10 cellular contexts compared by ENCODE assay signal in the genomic region with DNA sequence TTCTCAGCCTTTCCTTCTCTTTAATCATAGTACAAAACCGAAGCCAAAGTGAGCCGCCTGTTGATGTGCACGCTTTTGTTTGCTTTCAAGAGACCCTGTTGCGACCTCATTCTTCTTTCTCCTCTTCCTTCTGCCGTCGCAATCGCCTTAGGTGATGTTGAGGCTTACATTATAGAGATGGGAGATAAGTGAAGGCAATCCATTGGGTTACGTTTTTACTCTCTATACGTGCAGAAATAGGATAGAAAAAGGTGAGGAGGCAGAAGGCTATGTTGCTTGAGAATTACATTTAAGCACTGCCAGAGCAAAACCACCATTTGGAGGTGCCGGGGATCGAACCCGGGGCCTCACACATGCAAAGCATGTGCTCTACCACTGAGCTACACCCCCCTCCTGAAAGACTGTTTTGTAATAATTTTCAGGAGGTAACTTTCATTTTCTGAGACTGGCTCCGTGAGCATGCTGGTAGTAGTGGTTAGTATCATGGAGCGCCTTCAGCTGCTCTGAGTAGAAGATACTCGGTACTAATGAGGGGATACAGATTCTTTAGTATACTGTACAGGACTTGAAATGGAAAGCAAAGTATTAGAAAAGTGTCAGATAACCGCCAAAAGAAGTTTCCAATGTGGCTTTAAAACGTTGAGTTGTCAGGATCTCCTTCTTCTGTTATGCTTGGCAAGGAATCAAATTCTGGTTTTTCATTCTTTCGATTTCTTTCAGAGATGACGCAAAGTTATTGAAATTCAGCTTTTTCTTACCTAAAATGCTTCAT.
DNase-seq lines count a peak whose midpoint lies in the region; ATAC-seq and TF ChIP-seq lines count a peak whose summit lies in the region.
"Had no signal": no experiment of that assay in that cellular context is flagged by ENCODE, and none has a peak within 500 bp of the region (broad histone marks: within the 10 kb centered on the region; RNA-seq: fewer than 3 reads in every experiment).

No MANE protein-coding gene starts in this region.

- DNase-seq in HCT116 (ENCODE audit: low read depth, low spot score) (peak; percentile 86), NCI-H2227 treated with DMSO at 0.1 percent for 48 hours (lab: John Stamatoyannopoulos, UW) (peak; percentile 36), neural progenitor cell (ENCODE audit: low spot score) (peak; percentile 81), NCI-H526 treated with DMSO at 0.1 percent for 48 hours (lab: John Stamatoyannopoulos, UW) (no peak), activated T-cell treated with anti-CD3 and anti-CD28 coated beads for 4 hours (no peak), T-helper 1 cell (no peak)
- DNase-seq: tibial artery had no signal

- H3K36me3 Mint-ChIP-seq in brain (no peaks in the 10 kb centered on the region), neural progenitor cell (no peaks in the 10 kb centered on the region)

- H3K27ac Mint-ChIP-seq in brain = no peak overlapping the region
- no peak overlapping the region for H3K27ac Mint-ChIP-seq in neural progenitor cell

- H3K4me1 Mint-ChIP-seq in brain (peaks cover 11% of the 10 kb centered on the region), neural progenitor cell (peaks cover 4% of the 10 kb centered on the region)
- H3K4me1 Mint-ChIP-seq: central memory CD8-positive, alpha-beta T cell had no signal

- H2AFZ ChIP-seq in HCT116 (ENCODE audit: low read depth, low read length, poor library complexity, severe bottlenecking) = peak overlapping the region; percentile 99
- H2AFZ ChIP-seq in neural progenitor cell (replicated peaks) = peak overlapping the region; percentile 70
- H2AFZ ChIP-seq: parathyroid adenoma had no signal

- H3K9me3 Mint-ChIP-seq in brain (peaks cover 0 to 14% (median 0%) of the 10 kb centered on the region in 5 experiments), neural progenitor cell (peaks cover 5% of the 10 kb centered on the region)
- H3K9me3 Mint-ChIP-seq: central memory CD8-positive, alpha-beta T cell had no signal

- H3K4me3 Mint-ChIP-seq in brain (peak overlapping the region; percentile 63 to 80 (median 78)), neural progenitor cell (peak overlapping the region; percentile 85)
- H3K4me3 Mint-ChIP-seq: central memory CD8-positive, alpha-beta T cell had no signal

- H3K27ac ChIP-seq in HCT116 (ENCODE audit: low read depth, low read length) (peak overlapping the region; percentile 79), neural progenitor cell (no peak overlapping the region)
- H3K27ac ChIP-seq: parathyroid adenoma, tibial artery had no signal

- POLR2A ChIA-PET in HCT116 (lab: Charles Lee) = interaction anchor here (0.6 to 1.6 kb wide), 11 partner anchors 9 to 1037 kb away, joined by 3 to 7 read pairs (median 4); no protein-coding TSS in a partner anchor

- no peak for TF ChIP-seq RAD21 in HCT116 (IDR thresholded peaks at IDR 0.05; ENCODE audit: low read depth)

- H3K9ac ChIP-seq in HCT116 (ENCODE audit: low read length) (peak overlapping the region; percentile 66), neural progenitor cell (no peak overlapping the region)
- H3K9ac ChIP-seq: parathyroid adenoma had no signal

- ATAC-seq in HCT116 = peak; percentile 76

- no peaks in the 10 kb centered on the region for H3K36me3 ChIP-seq in HCT116 (ENCODE audit: control insufficient read depth in 1 of 2, insufficient read depth in 2 of 2, low read length in 2 of 2)
- no peaks in the 10 kb centered on the region for H3K36me3 ChIP-seq in neural progenitor cell
- H3K36me3 ChIP-seq: tibial artery had no signal

- intact Hi-C loops in HCT116 (cut with micrococcal nuclease) = loop anchor here (5.0 kb wide), 1 partner anchor 139 kb away; no protein-coding TSS in a partner anchor

- H3K9me2 ChIP-seq in HCT116 (ENCODE audit: insufficient read depth) = no peaks in the 10 kb centered on the region

- no peak for TF ChIP-seq CTCF in HCT116 (IDR thresholded peaks at IDR 0.05 in 2 of 3, conservative IDR thresholded peaks at IDR 0.05 in 1 of 3; ENCODE audit: borderline replicate concordance in 1 of 3, insufficient read depth in 1 of 3, low read depth in 2 of 3, low read length in 2 of 3)
- no peak for TF ChIP-seq CTCF in brain (conservative IDR thresholded peaks at IDR 0.05)
- no peak for TF ChIP-seq CTCF in neural progenitor cell (IDR thresholded peaks at IDR 0.05)

- H3K27me3 Mint-ChIP-seq in brain (peaks cover 96% of the 10 kb centered on the region), neural progenitor cell (ENCODE audit: insufficient read depth, low read depth) (peaks cover 64% of the 10 kb centered on the region)

- peak; percentile 15 for TF ChIP-seq POLR2A in HCT116 (IDR thresholded peaks at IDR 0.05; ENCODE audit: borderline replicate concordance, extremely low read depth, insufficient read depth, insufficient read length)

- RAD21 ChIA-PET in HCT116 (lab: Charles Lee; ENCODE audit: low non-redundant PET in 1 of 2, low total read pairs in 2 of 2, uncharacterized antibody in 2 of 2, unreplicated experiment in 2 of 2) = no interaction called here

- peaks cover 28% of the 10 kb centered on the region for H3F3A ChIP-seq in neural progenitor cell (ENCODE audit: low read depth)

- H3K4me2 ChIP-seq in HCT116 (ENCODE audit: low read length) (peak overlapping the region; percentile 85), neural progenitor cell (peak overlapping the region; percentile 77)

- CTCF ChIA-PET in HCT116 (lab: Charles Lee) = interaction anchor here (0.7 to 1.6 kb wide), 4 partner anchors 11 to 16 kb away, joined by 3 to 6 read pairs (median 4); no protein-coding TSS in a partner anchor

- no peaks in the 10 kb centered on the region for H4K20me1 ChIP-seq in HCT116 (ENCODE audit: insufficient read depth)
- H4K20me1 ChIP-seq in neural progenitor cell (ENCODE audit: low read depth) = peaks cover 10% of the 10 kb centered on the region

- H3K9me3 ChIP-seq in HCT116 (ENCODE audit: control insufficient read depth in 1 of 2, insufficient read depth in 1 of 2, low read depth in 1 of 2, low read length in 2 of 2) (no peaks in the 10 kb centered on the region), neural progenitor cell (ENCODE audit: low read depth) (no peaks in the 10 kb centered on the region)
- H3K9me3 ChIP-seq: tibial artery had no signal

- BruUV-seq in HCT116 (replicated peaks; lab: Mats Ljungman, UMichigan) = no TSS peak

- no peaks in the 10 kb centered on the region for H3K79me2 ChIP-seq in HCT116 (ENCODE audit: insufficient read depth, low read length)
- H3K79me2 ChIP-seq in neural progenitor cell (ENCODE audit: low read depth) = no peaks in the 10 kb centered on the region
- H3K79me2 ChIP-seq: parathyroid adenoma had no signal

- H3K27me3 ChIP-seq in HCT116 (ENCODE audit: insufficient read depth, low read length) = no peaks in the 10 kb centered on the region
- H3K27me3 ChIP-seq in neural progenitor cell = peaks cover 100% of the 10 kb centered on the region

- H3K4me3 ChIP-seq in HCT116 (replicated peaks in 1 of 2; ENCODE audit: low read depth in 1 of 2, low read length in 2 of 2) = peak overlapping the region; percentile 34 to 58
- H3K4me3 ChIP-seq in neural progenitor cell = peak overlapping the region; percentile 53
- H3K4me3 ChIP-seq: tibial artery had no signal

- H3K4me1 ChIP-seq in HCT116 (ENCODE audit: control insufficient read depth in 1 of 2, insufficient read depth in 2 of 2, low read length in 2 of 2) (peaks cover 14 to 37% of the 10 kb centered on the region in 2 experiments), neural progenitor cell (peaks cover 9% of the 10 kb centered on the region)
- H3K4me1 ChIP-seq: parathyroid adenoma, tibial artery had no signal

TF ChIP-seq in HCT116, 20 proteins besides CTCF, POLR2A, EP300 and RAD21:
- no peak for TF ChIP-seq TCF7L2 (IDR thresholded peaks at IDR 0.05; ENCODE audit: borderline replicate concordance, extremely low read depth, insufficient read depth, insufficient read length)
- peak; percentile 66 for TF ChIP-seq YY1 (IDR thresholded peaks at IDR 0.05; ENCODE audit: extremely low read depth, insufficient replicate concordance, low read depth, low read length)
- no peak for TF ChIP-seq EZH2 (IDR thresholded peaks at IDR 0.05)
- peak; percentile 95 for TF ChIP-seq CEBPB (IDR thresholded peaks at IDR 0.05; ENCODE audit: low read depth)
- TF ChIP-seq SIN3A (IDR thresholded peaks at IDR 0.05; ENCODE audit: low read depth) = peak; percentile 44; the same call in 1 of the 2 replicates
- TF ChIP-seq CBX3 (IDR thresholded peaks at IDR 0.05; ENCODE audit: low read depth) = peak; percentile 95
- TF ChIP-seq ZNF274 (IDR thresholded peaks at IDR 0.05; ENCODE audit: low read depth, low read length) = no peak
- TF ChIP-seq POLR2AphosphoS5 (IDR thresholded peaks at IDR 0.05; ENCODE audit: low read depth, low read length) = peak; percentile 56
- peak; percentile 56 for TF ChIP-seq EGR1 (IDR thresholded peaks at IDR 0.05; ENCODE audit: low read depth)
- TF ChIP-seq, protein P1, sequence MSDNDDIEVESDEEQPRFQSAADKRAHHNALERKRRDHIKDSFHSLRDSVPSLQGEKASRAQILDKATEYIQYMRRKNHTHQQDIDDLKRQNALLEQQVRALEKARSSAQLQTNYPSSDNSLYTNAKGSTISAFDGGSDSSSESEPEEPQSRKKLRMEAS (IDR thresholded peaks at IDR 0.05) = peak; percentile 90
- TF ChIP-seq, protein P2, sequence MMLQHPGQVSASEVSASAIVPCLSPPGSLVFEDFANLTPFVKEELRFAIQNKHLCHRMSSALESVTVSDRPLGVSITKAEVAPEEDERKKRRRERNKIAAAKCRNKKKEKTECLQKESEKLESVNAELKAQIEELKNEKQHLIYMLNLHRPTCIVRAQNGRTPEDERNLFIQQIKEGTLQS (IDR thresholded peaks at IDR 0.05) = peak; percentile 84
- TF ChIP-seq FOSL1 (IDR thresholded peaks at IDR 0.05; ENCODE audit: low read depth) = no peak

Comparison
In these comparisons a context has a peak if more than half of its experiments do, and no peak if none do; other contexts are left out.
1. DNase-seq: peak in HCT116 (single experiment), NCI-H2227 treated with DMSO at 0.1 percent for 48 hours (single experiment) and neural progenitor cell (single experiment); none in NCI-H526 treated with DMSO at 0.1 percent for 48 hours (single experiment), activated T-cell treated with anti-CD3 and anti-CD28 coated beads for 4 hours (single experiment) and T-helper 1 cell (0 of 5).